In genomic region chr1:94726981-94727685, GRCh38 we compare ENCODE assay signal across 10 cellular contexts.
"Had no signal": no experiment of that assay in that cellular context is flagged by ENCODE, and none has a peak within 500 bp of the region (broad histone marks: within the 10 kb centered on the region; RNA-seq: fewer than 3 reads in every experiment).

No MANE protein-coding gene starts in this region.

- H3K27ac ChIP-seq: neutrophil had no signal

- H3K9me3 ChIP-seq: adrenal gland, colonic mucosa, mucosa of descending colon, neutrophil had no signal

- H3K27me3 ChIP-seq: adrenal gland, colonic mucosa, neutrophil had no signal

- H3K36me3 ChIP-seq: adrenal gland, colonic mucosa, neutrophil had no signal

- ATAC-seq: mucosa of descending colon; naive thymus-derived CD4-positive, alpha-beta T cell; stimulated activated naive CD8-positive, alpha-beta T cell treated with anti-CD3 and anti-CD28 coated beads, Interleukin-15, Interleukin-2, amounts not matched to agents 100 U/mL and 50 U/mL, for 24 hours had no signal

- H3K4me3 ChIP-seq: adrenal gland, colonic mucosa, mucosa of descending colon had no signal

- H3K4me1 ChIP-seq: colonic mucosa had no signal

- DNase-seq: activated CD4-positive, alpha-beta T cell treated with anti-CD3 and anti-CD28 coated beads, Interleukin-2, amount 10 ng/mL, durations not matched to agents 7 days and 5 days; activated naive CD4-positive, alpha-beta T cell treated with anti-CD3 and anti-CD28 coated beads, Interleukin-2, amount 10 ng/mL, durations not matched to agents 7 days and 5 days; caudate nucleus; colonic mucosa; head of caudate nucleus; naive thymus-derived CD4-positive, alpha-beta T cell; stimulated activated naive CD8-positive, alpha-beta T cell treated with anti-CD3 and anti-CD28 coated beads, Interleukin-15, Interleukin-2, amounts not matched to agents 100 U/mL and 50 U/mL, for 24 hours had no signal
